ENCODE assay signal across 9 cellular contexts in the genomic region with DNA sequence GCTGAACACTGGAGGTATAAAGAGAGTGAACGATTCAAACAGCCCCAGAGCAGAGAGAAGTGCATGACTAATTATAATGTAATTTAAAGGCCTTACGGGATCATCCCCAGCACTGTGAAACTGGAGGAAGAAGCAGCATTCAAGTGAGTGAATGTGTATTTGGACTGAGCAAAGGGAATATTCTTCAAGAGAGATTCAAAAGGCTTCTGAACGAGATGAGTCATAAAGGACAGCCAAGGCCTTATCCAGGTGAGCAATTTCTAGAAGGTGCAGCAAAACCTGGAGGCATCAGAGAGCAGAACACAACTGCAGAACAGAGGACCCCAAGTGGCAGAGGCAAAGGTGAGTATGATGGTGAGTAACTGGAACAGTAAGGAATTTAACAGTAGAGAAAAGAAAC.
DNase-seq lines count a peak whose midpoint lies in the region; ATAC-seq and TF ChIP-seq lines count a peak whose summit lies in the region.
"Had no signal": no experiment of that assay in that cellular context is flagged by ENCODE, and none has a peak within 500 bp of the region (broad histone marks: within the 10 kb centered on the region; RNA-seq: fewer than 3 reads in every experiment).

No MANE protein-coding gene starts in this region.

- no peak overlapping the region for H3K27ac ChIP-seq in stomach

- ATAC-seq in GM18909 (IDR thresholded peaks at IDR 0.05; ENCODE audit: poor library complexity, unreplicated experiment) (peak; percentile 58), HG02973 (IDR thresholded peaks at IDR 0.05; ENCODE audit: unreplicated experiment) (peak; percentile 44)
- ATAC-seq in activated naive CD8-positive, alpha-beta T cell treated with anti-CD3 and anti-CD28 coated beads, Interleukin-2, amount 50 U/mL, for 24 hours, result peak; percentile 62

- H3K27ac Mint-ChIP-seq in activated naive CD8-positive, alpha-beta T cell treated with anti-CD3 and anti-CD28 coated beads, Interleukin-2, amount 50 U/mL, for 24 hours, result peak overlapping the region; percentile 49

- no peak for TF ChIP-seq EP300 in stomach (IDR thresholded peaks at IDR 0.05)

- peaks cover 35% of the 10 kb centered on the region for H3K36me3 Mint-ChIP-seq in activated naive CD8-positive, alpha-beta T cell treated with anti-CD3 and anti-CD28 coated beads, Interleukin-2, amount 50 U/mL, for 24 hours (ENCODE audit: low read depth)

- H3K9me3 Mint-ChIP-seq in activated naive CD8-positive, alpha-beta T cell treated with anti-CD3 and anti-CD28 coated beads, Interleukin-2, amount 50 U/mL, for 24 hours, result peaks cover 14% of the 10 kb centered on the region

- H3K4me1 Mint-ChIP-seq in activated naive CD8-positive, alpha-beta T cell treated with anti-CD3 and anti-CD28 coated beads, Interleukin-2, amount 50 U/mL, for 24 hours, result peaks cover 28% of the 10 kb centered on the region

- in situ Hi-C loops in GM13976 (cut with MboI; ENCODE audit: low sequenced_read_pairs, unreplicated experiment), result no loop called here

- no peak for TF ChIP-seq POLR2A in stomach (IDR thresholded peaks at IDR 0.05)

- no peaks in the 10 kb centered on the region for H3K27me3 Mint-ChIP-seq in activated naive CD8-positive, alpha-beta T cell treated with anti-CD3 and anti-CD28 coated beads, Interleukin-2, amount 50 U/mL, for 24 hours

- no peaks in the 10 kb centered on the region for H3K9me3 ChIP-seq in stomach

- DNase-seq in A172 (ENCODE audit: low spot score) (peak; percentile 5), stomach (no peak), GM13976 (ENCODE audit: low spot score) (no peak), cardiac septum (ENCODE audit: low spot score) (no peak)
- no peak for DNase-seq in activated naive CD8-positive, alpha-beta T cell treated with anti-CD3 and anti-CD28 coated beads, Interleukin-2, amount 50 U/mL, for 24 hours
- DNase-seq in stimulated activated CD4-positive, alpha-beta T cell treated with anti-CD3 and anti-CD28 coated beads, Interleukin-2, amount 100 ng/mL, for 24 hours, result no peak
- DNase-seq: DND-41 had no signal

- no peak overlapping the region for H3K4me3 ChIP-seq in stomach

- peak overlapping the region; percentile 12 for H3K4me3 Mint-ChIP-seq in activated naive CD8-positive, alpha-beta T cell treated with anti-CD3 and anti-CD28 coated beads, Interleukin-2, amount 50 U/mL, for 24 hours

- TF ChIP-seq CTCF in stomach (IDR thresholded peaks at IDR 0.05) (no peak), GM13976 (IDR thresholded peaks at IDR 0.05; ENCODE audit: borderline replicate concordance, control extremely low read depth, extremely low read depth, insufficient read depth, missing control alignments) (no peak)

- no peaks in the 10 kb centered on the region for H3K36me3 ChIP-seq in stomach

- intact Hi-C loops in stomach (cut with DNase I; ENCODE audit: low total_unique reads), result no loop called here
- intact Hi-C loops in cardiac septum (cut with DNase I), result no loop called here

- WGBS in stomach, 5 donors, result 72 to 83% (median 79%) methylated on average over 3 of the region's 3 CpGs

- H3K4me1 ChIP-seq in stomach, result peaks cover 0 to 4% (median 0%) of the 10 kb centered on the region in 4 donors

- H3K27me3 ChIP-seq in stomach, result no peaks in the 10 kb centered on the region
